Comparison of ENCODE assay signal across 29 cellular contexts in genomic region chr15:26017665-26018064, GRCh38.
"Had no signal": no experiment of that assay in that cellular context is flagged by ENCODE, and none has a peak within 500 bp of the region (broad histone marks: within the 10 kb centered on the region; RNA-seq: fewer than 3 reads in every experiment).

No MANE protein-coding gene starts in this region.

- ATAC-seq: activated CD4-positive, alpha-beta T cell treated with anti-CD3 and anti-CD28 coated beads for 36 hours; activated CD4-positive, CD25-positive, alpha-beta regulatory T cell treated with anti-CD3 and anti-CD28 coated beads, Interleukin-2, amount 50 U/mL, for 24 hours; activated CD8-positive, alpha-beta T cell treated with anti-CD3 and anti-CD28 coated beads, Interleukin-2, amount 10 ng/mL, durations not matched to agents 7 days and 5 days; activated T-cell treated with anti-CD3 and anti-CD28 coated beads, Interleukin-2, amount 50 U/mL, for 4 hours; activated T-helper 17 cell treated with anti-CD3 and anti-CD28 coated beads, Interleukin-2, amount 50 U/mL, for 72 hours; body of pancreas; T-helper 17 cell had no signal

- H3K4me3 ChIP-seq: body of pancreas, colonic mucosa had no signal

- DNase-seq: activated B cell treated with CpG ODN at 0.5 μM for 24 hours; activated CD4-positive, alpha-beta memory T cell treated with anti-CD3 and anti-CD28 coated beads for 36 hours; activated CD4-positive, alpha-beta T cell treated with anti-CD3 and anti-CD28 coated beads for 36 hours; activated CD4-positive, alpha-beta T cell treated with anti-CD3 and anti-CD28 coated beads, Interleukin-2, amount 10 ng/mL, durations not matched to agents 24 days and 14 days; activated CD8-positive, alpha-beta T cell treated with anti-CD3 and anti-CD28 coated beads, Interleukin-2, amount 10 ng/mL, durations not matched to agents 7 days and 5 days; activated effector memory CD4-positive, alpha-beta T cell treated with Interleukin-2 at 50 U/mL for 16 hours; activated gamma-delta T cell treated with Interleukin-2 at 50 U/mL for 16 hours; activated naive CD4-positive, alpha-beta T cell treated with anti-CD3 and anti-CD28 coated beads, Interleukin-2, amount 50 U/mL, for 16 hours; activated naive CD4-positive, alpha-beta T cell treated with Interleukin-2 at 50 U/mL for 16 hours; activated T-cell treated with anti-CD3 and anti-CD28 coated beads, Interleukin-2, amount 50 U/mL, for 4 hours; amygdala; aorta; body of pancreas; caudate nucleus; cerebellar nuclear complex; colonic mucosa; effector CD8-positive, alpha-beta T cell; foreskin fibroblast; head of caudate nucleus; T-helper 1 cell; T-helper 17 cell; T1000; WERI-Rb-1 had no signal

- H3K27me3 ChIP-seq: body of pancreas, colonic mucosa had no signal

- H3K4me1 ChIP-seq: body of pancreas, colonic mucosa had no signal

- H3K27ac ChIP-seq: body of pancreas, colonic mucosa, epithelial cell of prostate, WERI-Rb-1 had no signal

- H3K9me3 ChIP-seq: body of pancreas, colonic mucosa had no signal

- H3K36me3 ChIP-seq: colonic mucosa, WERI-Rb-1 had no signal

- FAIRE-seq: endometrium, endothelial cell of umbilical vein, frontal cortex had no signal
